ENCODE assay signal across 1 cellular context in the genomic region with DNA sequence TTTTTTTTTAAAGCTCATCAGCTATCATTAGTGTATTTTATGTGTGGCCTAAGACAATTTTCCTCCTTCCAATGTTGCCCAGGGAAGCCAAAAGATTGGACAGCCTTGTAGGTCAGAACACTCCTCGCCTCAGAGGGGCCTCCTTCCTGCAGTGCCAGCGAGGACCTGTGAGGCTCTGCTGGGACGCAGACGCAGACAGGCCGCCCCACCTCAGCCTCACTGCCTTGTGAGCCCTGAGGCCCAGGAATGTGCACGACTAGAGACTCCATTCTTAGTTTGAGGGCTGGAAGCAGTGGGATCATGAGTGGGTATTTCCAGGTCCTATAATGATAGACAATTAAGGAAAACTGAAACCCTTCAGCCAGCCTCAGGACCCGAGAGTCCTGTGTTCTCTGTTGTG.
TF ChIP-seq lines count a peak whose summit lies in the region.

No MANE protein-coding gene starts in this region.

TF ChIP-seq in WTC11, 78 proteins besides CTCF, POLR2A, EP300 and RAD21 (continued from another document):
- TF ChIP-seq KAT7 (CRISPR knock-in tag; IDR thresholded peaks at IDR 0.05; ENCODE audit: borderline replicate concordance) = no peak
- no peak for TF ChIP-seq ZNF317 (CRISPR knock-in tag; IDR thresholded peaks at IDR 0.05; ENCODE audit: borderline replicate concordance, low read depth)
- TF ChIP-seq, protein P1, sequence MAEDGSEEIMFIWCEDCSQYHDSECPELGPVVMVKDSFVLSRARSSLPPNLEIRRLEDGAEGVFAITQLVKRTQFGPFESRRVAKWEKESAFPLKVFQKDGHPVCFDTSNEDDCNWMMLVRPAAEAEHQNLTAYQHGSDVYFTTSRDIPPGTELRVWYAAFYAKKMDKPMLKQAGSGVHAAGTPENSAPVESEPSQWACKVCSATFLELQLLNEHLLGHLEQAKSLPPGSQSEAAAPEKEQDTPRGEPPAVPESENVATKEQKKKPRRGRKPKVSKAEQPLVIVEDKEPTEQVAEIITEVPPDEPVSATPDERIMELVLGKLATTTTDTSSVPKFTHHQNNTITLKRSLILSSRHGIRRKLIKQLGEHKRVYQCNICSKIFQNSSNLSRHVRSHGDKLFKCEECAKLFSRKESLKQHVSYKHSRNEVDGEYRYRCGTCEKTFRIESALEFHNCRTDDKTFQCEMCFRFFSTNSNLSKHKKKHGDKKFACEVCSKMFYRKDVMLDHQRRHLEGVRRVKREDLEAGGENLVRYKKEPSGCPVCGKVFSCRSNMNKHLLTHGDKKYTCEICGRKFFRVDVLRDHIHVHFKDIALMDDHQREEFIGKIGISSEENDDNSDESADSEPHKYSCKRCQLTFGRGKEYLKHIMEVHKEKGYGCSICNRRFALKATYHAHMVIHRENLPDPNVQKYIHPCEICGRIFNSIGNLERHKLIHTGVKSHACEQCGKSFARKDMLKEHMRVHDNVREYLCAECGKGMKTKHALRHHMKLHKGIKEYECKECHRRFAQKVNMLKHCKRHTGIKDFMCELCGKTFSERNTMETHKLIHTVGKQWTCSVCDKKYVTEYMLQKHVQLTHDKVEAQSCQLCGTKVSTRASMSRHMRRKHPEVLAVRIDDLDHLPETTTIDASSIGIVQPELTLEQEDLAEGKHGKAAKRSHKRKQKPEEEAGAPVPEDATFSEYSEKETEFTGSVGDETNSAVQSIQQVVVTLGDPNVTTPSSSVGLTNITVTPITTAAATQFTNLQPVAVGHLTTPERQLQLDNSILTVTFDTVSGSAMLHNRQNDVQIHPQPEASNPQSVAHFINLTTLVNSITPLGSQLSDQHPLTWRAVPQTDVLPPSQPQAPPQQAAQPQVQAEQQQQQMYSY (CRISPR knock-in tag; IDR thresholded peaks at IDR 0.05) = no peak
- TF ChIP-seq, protein P2, sequence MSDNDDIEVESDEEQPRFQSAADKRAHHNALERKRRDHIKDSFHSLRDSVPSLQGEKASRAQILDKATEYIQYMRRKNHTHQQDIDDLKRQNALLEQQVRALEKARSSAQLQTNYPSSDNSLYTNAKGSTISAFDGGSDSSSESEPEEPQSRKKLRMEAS (CRISPR knock-in tag; IDR thresholded peaks at IDR 0.05) = no peak
- TF ChIP-seq, protein P3, sequence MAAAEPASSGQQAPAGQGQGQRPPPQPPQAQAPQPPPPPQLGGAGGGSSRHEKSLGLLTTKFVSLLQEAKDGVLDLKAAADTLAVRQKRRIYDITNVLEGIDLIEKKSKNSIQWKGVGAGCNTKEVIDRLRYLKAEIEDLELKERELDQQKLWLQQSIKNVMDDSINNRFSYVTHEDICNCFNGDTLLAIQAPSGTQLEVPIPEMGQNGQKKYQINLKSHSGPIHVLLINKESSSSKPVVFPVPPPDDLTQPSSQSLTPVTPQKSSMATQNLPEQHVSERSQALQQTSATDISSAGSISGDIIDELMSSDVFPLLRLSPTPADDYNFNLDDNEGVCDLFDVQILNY (CRISPR knock-in tag; IDR thresholded peaks at IDR 0.05) = no peak
- TF ChIP-seq, protein P4, sequence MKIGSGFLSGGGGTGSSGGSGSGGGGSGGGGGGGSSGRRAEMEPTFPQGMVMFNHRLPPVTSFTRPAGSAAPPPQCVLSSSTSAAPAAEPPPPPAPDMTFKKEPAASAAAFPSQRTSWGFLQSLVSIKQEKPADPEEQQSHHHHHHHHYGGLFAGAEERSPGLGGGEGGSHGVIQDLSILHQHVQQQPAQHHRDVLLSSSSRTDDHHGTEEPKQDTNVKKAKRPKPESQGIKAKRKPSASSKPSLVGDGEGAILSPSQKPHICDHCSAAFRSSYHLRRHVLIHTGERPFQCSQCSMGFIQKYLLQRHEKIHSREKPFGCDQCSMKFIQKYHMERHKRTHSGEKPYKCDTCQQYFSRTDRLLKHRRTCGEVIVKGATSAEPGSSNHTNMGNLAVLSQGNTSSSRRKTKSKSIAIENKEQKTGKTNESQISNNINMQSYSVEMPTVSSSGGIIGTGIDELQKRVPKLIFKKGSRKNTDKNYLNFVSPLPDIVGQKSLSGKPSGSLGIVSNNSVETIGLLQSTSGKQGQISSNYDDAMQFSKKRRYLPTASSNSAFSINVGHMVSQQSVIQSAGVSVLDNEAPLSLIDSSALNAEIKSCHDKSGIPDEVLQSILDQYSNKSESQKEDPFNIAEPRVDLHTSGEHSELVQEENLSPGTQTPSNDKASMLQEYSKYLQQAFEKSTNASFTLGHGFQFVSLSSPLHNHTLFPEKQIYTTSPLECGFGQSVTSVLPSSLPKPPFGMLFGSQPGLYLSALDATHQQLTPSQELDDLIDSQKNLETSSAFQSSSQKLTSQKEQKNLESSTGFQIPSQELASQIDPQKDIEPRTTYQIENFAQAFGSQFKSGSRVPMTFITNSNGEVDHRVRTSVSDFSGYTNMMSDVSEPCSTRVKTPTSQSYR (CRISPR knock-in tag; IDR thresholded peaks at IDR 0.05) = no peak
- TF ChIP-seq, protein P5, sequence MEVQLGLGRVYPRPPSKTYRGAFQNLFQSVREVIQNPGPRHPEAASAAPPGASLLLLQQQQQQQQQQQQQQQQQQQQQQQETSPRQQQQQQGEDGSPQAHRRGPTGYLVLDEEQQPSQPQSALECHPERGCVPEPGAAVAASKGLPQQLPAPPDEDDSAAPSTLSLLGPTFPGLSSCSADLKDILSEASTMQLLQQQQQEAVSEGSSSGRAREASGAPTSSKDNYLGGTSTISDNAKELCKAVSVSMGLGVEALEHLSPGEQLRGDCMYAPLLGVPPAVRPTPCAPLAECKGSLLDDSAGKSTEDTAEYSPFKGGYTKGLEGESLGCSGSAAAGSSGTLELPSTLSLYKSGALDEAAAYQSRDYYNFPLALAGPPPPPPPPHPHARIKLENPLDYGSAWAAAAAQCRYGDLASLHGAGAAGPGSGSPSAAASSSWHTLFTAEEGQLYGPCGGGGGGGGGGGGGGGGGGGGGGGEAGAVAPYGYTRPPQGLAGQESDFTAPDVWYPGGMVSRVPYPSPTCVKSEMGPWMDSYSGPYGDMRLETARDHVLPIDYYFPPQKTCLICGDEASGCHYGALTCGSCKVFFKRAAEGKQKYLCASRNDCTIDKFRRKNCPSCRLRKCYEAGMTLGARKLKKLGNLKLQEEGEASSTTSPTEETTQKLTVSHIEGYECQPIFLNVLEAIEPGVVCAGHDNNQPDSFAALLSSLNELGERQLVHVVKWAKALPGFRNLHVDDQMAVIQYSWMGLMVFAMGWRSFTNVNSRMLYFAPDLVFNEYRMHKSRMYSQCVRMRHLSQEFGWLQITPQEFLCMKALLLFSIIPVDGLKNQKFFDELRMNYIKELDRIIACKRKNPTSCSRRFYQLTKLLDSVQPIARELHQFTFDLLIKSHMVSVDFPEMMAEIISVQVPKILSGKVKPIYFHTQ (CRISPR knock-in tag; IDR thresholded peaks at IDR 0.05) = no peak
- TF ChIP-seq, protein P6, sequence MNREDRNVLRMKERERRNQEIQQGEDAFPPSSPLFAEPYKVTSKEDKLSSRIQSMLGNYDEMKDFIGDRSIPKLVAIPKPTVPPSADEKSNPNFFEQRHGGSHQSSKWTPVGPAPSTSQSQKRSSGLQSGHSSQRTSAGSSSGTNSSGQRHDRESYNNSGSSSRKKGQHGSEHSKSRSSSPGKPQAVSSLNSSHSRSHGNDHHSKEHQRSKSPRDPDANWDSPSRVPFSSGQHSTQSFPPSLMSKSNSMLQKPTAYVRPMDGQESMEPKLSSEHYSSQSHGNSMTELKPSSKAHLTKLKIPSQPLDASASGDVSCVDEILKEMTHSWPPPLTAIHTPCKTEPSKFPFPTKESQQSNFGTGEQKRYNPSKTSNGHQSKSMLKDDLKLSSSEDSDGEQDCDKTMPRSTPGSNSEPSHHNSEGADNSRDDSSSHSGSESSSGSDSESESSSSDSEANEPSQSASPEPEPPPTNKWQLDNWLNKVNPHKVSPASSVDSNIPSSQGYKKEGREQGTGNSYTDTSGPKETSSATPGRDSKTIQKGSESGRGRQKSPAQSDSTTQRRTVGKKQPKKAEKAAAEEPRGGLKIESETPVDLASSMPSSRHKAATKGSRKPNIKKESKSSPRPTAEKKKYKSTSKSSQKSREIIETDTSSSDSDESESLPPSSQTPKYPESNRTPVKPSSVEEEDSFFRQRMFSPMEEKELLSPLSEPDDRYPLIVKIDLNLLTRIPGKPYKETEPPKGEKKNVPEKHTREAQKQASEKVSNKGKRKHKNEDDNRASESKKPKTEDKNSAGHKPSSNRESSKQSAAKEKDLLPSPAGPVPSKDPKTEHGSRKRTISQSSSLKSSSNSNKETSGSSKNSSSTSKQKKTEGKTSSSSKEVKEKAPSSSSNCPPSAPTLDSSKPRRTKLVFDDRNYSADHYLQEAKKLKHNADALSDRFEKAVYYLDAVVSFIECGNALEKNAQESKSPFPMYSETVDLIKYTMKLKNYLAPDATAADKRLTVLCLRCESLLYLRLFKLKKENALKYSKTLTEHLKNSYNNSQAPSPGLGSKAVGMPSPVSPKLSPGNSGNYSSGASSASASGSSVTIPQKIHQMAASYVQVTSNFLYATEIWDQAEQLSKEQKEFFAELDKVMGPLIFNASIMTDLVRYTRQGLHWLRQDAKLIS (CRISPR knock-in tag; IDR thresholded peaks at IDR 0.05; ENCODE audit: borderline replicate concordance) = no peak
- no peak for TF ChIP-seq MYBL2 (CRISPR knock-in tag; IDR thresholded peaks at IDR 0.05)
- TF ChIP-seq, protein P7, sequence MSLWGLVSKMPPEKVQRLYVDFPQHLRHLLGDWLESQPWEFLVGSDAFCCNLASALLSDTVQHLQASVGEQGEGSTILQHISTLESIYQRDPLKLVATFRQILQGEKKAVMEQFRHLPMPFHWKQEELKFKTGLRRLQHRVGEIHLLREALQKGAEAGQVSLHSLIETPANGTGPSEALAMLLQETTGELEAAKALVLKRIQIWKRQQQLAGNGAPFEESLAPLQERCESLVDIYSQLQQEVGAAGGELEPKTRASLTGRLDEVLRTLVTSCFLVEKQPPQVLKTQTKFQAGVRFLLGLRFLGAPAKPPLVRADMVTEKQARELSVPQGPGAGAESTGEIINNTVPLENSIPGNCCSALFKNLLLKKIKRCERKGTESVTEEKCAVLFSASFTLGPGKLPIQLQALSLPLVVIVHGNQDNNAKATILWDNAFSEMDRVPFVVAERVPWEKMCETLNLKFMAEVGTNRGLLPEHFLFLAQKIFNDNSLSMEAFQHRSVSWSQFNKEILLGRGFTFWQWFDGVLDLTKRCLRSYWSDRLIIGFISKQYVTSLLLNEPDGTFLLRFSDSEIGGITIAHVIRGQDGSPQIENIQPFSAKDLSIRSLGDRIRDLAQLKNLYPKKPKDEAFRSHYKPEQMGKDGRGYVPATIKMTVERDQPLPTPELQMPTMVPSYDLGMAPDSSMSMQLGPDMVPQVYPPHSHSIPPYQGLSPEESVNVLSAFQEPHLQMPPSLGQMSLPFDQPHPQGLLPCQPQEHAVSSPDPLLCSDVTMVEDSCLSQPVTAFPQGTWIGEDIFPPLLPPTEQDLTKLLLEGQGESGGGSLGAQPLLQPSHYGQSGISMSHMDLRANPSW (CRISPR knock-in tag; conservative IDR thresholded peaks at IDR 0.05; ENCODE audit: low read depth) = no peak
